ENCODE assay signal across 9 cellular contexts in the genomic region with DNA sequence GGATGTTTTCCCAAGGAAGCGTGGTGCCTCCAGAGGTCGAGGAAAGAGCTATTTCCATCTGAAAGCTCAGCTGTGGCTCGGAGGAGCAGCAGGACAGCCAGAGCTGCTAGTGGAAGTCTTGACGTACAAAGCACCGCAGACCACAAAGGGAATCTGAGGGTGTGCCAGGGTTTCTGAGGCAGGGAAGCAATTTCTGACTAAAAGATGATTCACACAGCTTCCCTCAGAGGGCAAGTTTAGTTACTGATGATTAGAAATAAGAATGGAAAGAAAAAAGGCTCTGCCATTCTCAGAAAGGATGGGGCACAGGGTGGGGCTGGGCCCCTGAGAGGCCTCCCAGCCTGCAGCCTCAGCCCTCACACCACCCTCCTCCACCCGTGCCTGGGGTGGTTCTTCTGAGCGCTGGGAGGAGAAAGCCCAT. TPM values are rescaled to one million over a fixed set of nuclear protein-coding genes. Genes with fewer than 3 reads are reported as not detected.
A peak's percentile ranks its signal among the peaks of the same experiment; 100 is the strongest.
DNase-seq lines count a peak whose midpoint lies in the region; ATAC-seq lines count a peak whose summit lies in the region.
"Had no signal": no experiment of that assay in that cellular context is flagged by ENCODE, and none has a peak within 500 bp of the region (broad histone marks: within the 10 kb centered on the region; RNA-seq: fewer than 3 reads in every experiment).

No MANE protein-coding gene starts in this region.

- peaks cover 4 to 13% of the 10 kb centered on the region in 2 donors for H3K9me3 Mint-ChIP-seq in activated T-cell treated with anti-CD3 and anti-CD28 coated beads, Interleukin-2, amount 50 U/mL, for 72 hours
- H3K9me3 Mint-ChIP-seq: central memory CD8-positive, alpha-beta T cell had no signal

- ATAC-seq in activated T-cell treated with anti-CD3 and anti-CD28 coated beads, Interleukin-2, amount 50 U/mL, for 72 hours (replicated peaks in 1 of 2) = peak; percentile 77 to 80
- ATAC-seq in HG02571 (IDR thresholded peaks at IDR 0.05; ENCODE audit: unreplicated experiment) (no peak), left ventricle myocardium superior (no peak)

- H3K27ac Mint-ChIP-seq in activated T-cell treated with anti-CD3 and anti-CD28 coated beads, Interleukin-2, amount 50 U/mL, for 72 hours = no peak overlapping the region

- H3K36me3 Mint-ChIP-seq in activated T-cell treated with anti-CD3 and anti-CD28 coated beads, Interleukin-2, amount 50 U/mL, for 72 hours (ENCODE audit: insufficient read depth in 2 of 2) = peaks cover 5 to 6% of the 10 kb centered on the region in 2 donors

- DNase-seq in stimulated activated naive CD4-positive, alpha-beta T cell treated with Interleukin-2 at 50 U/mL for 16 hours (lab: John Stamatoyannopoulos, UW) = peak; percentile 41
- no peak for DNase-seq in stimulated activated naive CD4-positive, alpha-beta T cell (lab: John Stamatoyannopoulos, UW)
- peak; percentile 43 to 47 for DNase-seq in activated T-cell treated with anti-CD3 and anti-CD28 coated beads, Interleukin-2, amount 50 U/mL, for 72 hours
- DNase-seq in islet precursor cell = peak; percentile 51
- DNase-seq in inferior parietal cortex (ENCODE audit: extremely low spot score) = no peak
- DNase-seq in left ventricle myocardium superior = no peak
- DNase-seq in NCI-H446 (lab: John Stamatoyannopoulos, UW) = no peak

- intact Hi-C loops in left ventricle myocardium superior (cut with micrococcal nuclease) = no loop called here

- H3K4me1 Mint-ChIP-seq in activated T-cell treated with anti-CD3 and anti-CD28 coated beads, Interleukin-2, amount 50 U/mL, for 72 hours (ENCODE audit: low read depth) = peaks cover 63% of the 10 kb centered on the region

- peaks cover 33% of the 10 kb centered on the region for H3K27me3 Mint-ChIP-seq in activated T-cell treated with anti-CD3 and anti-CD28 coated beads, Interleukin-2, amount 50 U/mL, for 72 hours (ENCODE audit: low read depth)

- peak overlapping the region; percentile 42 to 47 for H3K4me3 Mint-ChIP-seq in activated T-cell treated with anti-CD3 and anti-CD28 coated beads, Interleukin-2, amount 50 U/mL, for 72 hours
- H3K4me3 Mint-ChIP-seq: central memory CD8-positive, alpha-beta T cell had no signal

RNA-seq across cellular contexts. Expression of a gene that starts 45.8 kb away (rescaled TPM):
- 10 to 100 TPM; 84.0 to 88.5 TPM for total RNA-seq in activated T-cell treated with anti-CD3 and anti-CD28 coated beads, Interleukin-2, amount 50 U/mL, for 72 hours
- total RNA-seq in left ventricle myocardium superior = 54.9 TPM

Comparison
In these comparisons a context has a peak if more than half of its experiments do, and no peak if none do; other contexts are left out.
1. DNase-seq: peak in stimulated activated naive CD4-positive, alpha-beta T cell treated with Interleukin-2 at 50 U/mL for 16 hours (single experiment), activated T-cell treated with anti-CD3 and anti-CD28 coated beads, Interleukin-2, amount 50 U/mL, for 72 hours (2 of 2) and islet precursor cell (single experiment); none in stimulated activated naive CD4-positive, alpha-beta T cell (0 of 6), inferior parietal cortex (single experiment), left ventricle myocardium superior (single experiment) and NCI-H446 (0 of 2).
2. ATAC-seq: peak in activated T-cell treated with anti-CD3 and anti-CD28 coated beads, Interleukin-2, amount 50 U/mL, for 72 hours (2 of 2); none in HG02571 (single experiment) and left ventricle myocardium superior (single experiment).